1 cellular context compared by ENCODE assay signal in the genomic region with DNA sequence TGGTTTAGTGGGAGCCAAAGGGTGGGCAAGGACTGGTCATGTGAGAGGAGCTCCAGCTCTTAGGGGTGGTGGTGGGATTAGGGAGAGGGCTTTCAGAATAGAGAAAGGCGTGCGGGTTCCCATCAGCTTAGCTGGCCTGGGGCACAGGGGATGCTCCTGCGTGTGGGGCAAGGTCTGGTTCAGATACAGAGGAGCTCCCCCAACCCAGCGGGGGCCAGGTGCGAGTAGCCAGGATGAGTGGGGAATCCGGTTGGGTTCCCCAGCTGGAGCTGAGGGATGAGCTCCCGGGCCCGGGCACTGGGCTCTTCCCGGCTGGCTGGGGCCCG.
TF ChIP-seq lines count a peak whose summit lies in the region.

No MANE protein-coding gene starts in this region.

TF ChIP-seq in liver, 16 proteins besides CTCF, POLR2A, EP300 and RAD21 (continued from another document):
- no peak for TF ChIP-seq GABPA (IDR thresholded peaks at IDR 0.05 in 1 of 2, conservative IDR thresholded peaks at IDR 0.05 in 1 of 2)
- TF ChIP-seq HNF4A (conservative IDR thresholded peaks at IDR 0.05), result no peak
- no peak for TF ChIP-seq NR2F2 (IDR thresholded peaks at IDR 0.05)
- TF ChIP-seq JUND (IDR thresholded peaks at IDR 0.05), result no peak
- TF ChIP-seq, protein P1, sequence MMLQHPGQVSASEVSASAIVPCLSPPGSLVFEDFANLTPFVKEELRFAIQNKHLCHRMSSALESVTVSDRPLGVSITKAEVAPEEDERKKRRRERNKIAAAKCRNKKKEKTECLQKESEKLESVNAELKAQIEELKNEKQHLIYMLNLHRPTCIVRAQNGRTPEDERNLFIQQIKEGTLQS (IDR thresholded peaks at IDR 0.05), result no peak
- TF ChIP-seq FOXA2 (IDR thresholded peaks at IDR 0.05), result no peak
